8 cellular contexts compared by ENCODE assay signal in genomic region chrX:71095033-71095432, GRCh38. TPM values are rescaled to one million over a fixed set of nuclear protein-coding genes. Genes with fewer than 3 reads are reported as not detected.
DNase-seq lines count a peak whose midpoint lies in the region; ATAC-seq, FAIRE-seq and TF ChIP-seq lines count a peak whose summit lies in the region.

No MANE protein-coding gene starts in this region.

- DNase-seq in Peyer's patch (no peak), fibroblast of lung (ENCODE audit: low read depth in 2 of 2) (no peak), skeletal muscle cell (ENCODE audit: low read depth) (no peak), frontal cortex (ENCODE audit: low spot score in 2 of 2) (no peak), NCI-H510A (lab: John Stamatoyannopoulos, UW) (no peak)
- no peak for DNase-seq in activated CD4-positive, alpha-beta T cell treated with anti-CD3 and anti-CD28 coated beads for 48 hours

- peak overlapping the region; percentile 75 for H2AFZ ChIP-seq in fibroblast of lung (ENCODE audit: low read length)

- no peaks in the 10 kb centered on the region for H3K4me1 ChIP-seq in Peyer's patch
- H3K4me1 ChIP-seq in fibroblast of lung (ENCODE audit: control insufficient read depth, extremely low read depth, insufficient read depth, low read length), result no peaks in the 10 kb centered on the region

- TF ChIP-seq CTCF in Peyer's patch (IDR thresholded peaks at IDR 0.05) (no peak), fibroblast of lung (conservative IDR thresholded peaks at IDR 0.05 in 1 of 2, IDR thresholded peaks at IDR 0.05 in 1 of 2; ENCODE audit: low read depth in 1 of 2, low read length in 2 of 2) (no peak)

- FAIRE-seq in frontal cortex (lab: Jason Lieb, UNC), result no peak

- H4K20me1 ChIP-seq in fibroblast of lung (ENCODE audit: control insufficient read depth, extremely low read depth, insufficient read depth, low read length), result no peaks in the 10 kb centered on the region

- H3K4me3 ChIP-seq in Peyer's patch, result peak overlapping the region; percentile 51 to 68 (median 58)
- peak overlapping the region; percentile 44 to 81 (median 60) for H3K4me3 ChIP-seq in fibroblast of lung (replicated peaks in 1 of 4; ENCODE audit: control extremely low read depth in 1 of 4, insufficient read depth in 1 of 4, low read depth in 3 of 4, low read length in 4 of 4)
- peak overlapping the region; percentile 62 for H3K4me3 ChIP-seq in skeletal muscle cell (ENCODE audit: low read depth, low read length)

- peak overlapping the region in 1 of 4 donors; percentile 72 for H3K27ac ChIP-seq in Peyer's patch
- no peak overlapping the region for H3K27ac ChIP-seq in fibroblast of lung (ENCODE audit: insufficient read depth, low read length)

- no peaks in the 10 kb centered on the region for H3K9me3 ChIP-seq in Peyer's patch
- H3K9me3 ChIP-seq in fibroblast of lung (ENCODE audit: control insufficient read depth, insufficient read depth, low read depth, low read length), result no peaks in the 10 kb centered on the region

- H3K79me2 ChIP-seq in fibroblast of lung (ENCODE audit: control insufficient read depth, insufficient read depth, low read length), result no peaks in the 10 kb centered on the region

- ATAC-seq in GM19455 (IDR thresholded peaks at IDR 0.05; ENCODE audit: unreplicated experiment), result peak; percentile 12
- no peak for ATAC-seq in HG03280 (IDR thresholded peaks at IDR 0.05; ENCODE audit: unreplicated experiment)

- H3K27me3 ChIP-seq in Peyer's patch (no peaks in the 10 kb centered on the region), fibroblast of lung (ENCODE audit: control insufficient read depth, insufficient read depth, low read length) (no peaks in the 10 kb centered on the region)

- H3K9ac ChIP-seq in fibroblast of lung (ENCODE audit: insufficient read depth, low read length), result no peak overlapping the region

- no peak for TF ChIP-seq POLR2A in Peyer's patch (IDR thresholded peaks at IDR 0.05)

- H3K4me2 ChIP-seq in fibroblast of lung (ENCODE audit: extremely low read depth, insufficient read depth, low read length), result peak overlapping the region; percentile 62

- H3K36me3 ChIP-seq in Peyer's patch (no peaks in the 10 kb centered on the region), fibroblast of lung (ENCODE audit: control insufficient read depth, insufficient read depth, low read length) (no peaks in the 10 kb centered on the region)

RNA-seq across cellular contexts. Expression of gene FOXO4, which starts 0.6 kb away (rescaled TPM):
- total RNA-seq in Peyer's patch (10 to 100 TPM; 14.0 to 39.8 (median 28.4) TPM), fibroblast of lung (6.9 and 7.4 TPM in 2 replicates), frontal cortex (3.7 TPM)
- 1.5 and 2.3 TPM in 2 replicates for polyA plus RNA-seq in fibroblast of lung
- polyA plus RNA-seq in fibroblast of lung (2012), result 3.2 and 6.8 TPM in 2 replicates
- 5.3 and 11.1 TPM in 2 replicates for polyA minus RNA-seq in fibroblast of lung (ENCODE audit: low replicate concordance)

RNA-seq across cellular contexts. Expression of gene CXorf65, which starts 11.5 kb away (rescaled TPM):
- total RNA-seq in Peyer's patch (not detected), fibroblast of lung (not detected in 2 replicates), frontal cortex (not detected)
- not detected in 2 replicates for polyA plus RNA-seq in fibroblast of lung
- polyA plus RNA-seq in fibroblast of lung (2012), result not detected in 2 replicates
- not detected in 2 replicates for polyA minus RNA-seq in fibroblast of lung (ENCODE audit: low replicate concordance)

RNA-seq across cellular contexts. Expression of gene IL2RG, which starts 16.3 kb away (rescaled TPM):
- total RNA-seq in Peyer's patch, result 100 to 1,000 TPM in 1 of 4 donors, 10 to 100 TPM in 3; 18.2 to 222 (median 62.2) TPM
- total RNA-seq in fibroblast of lung, result not detected in 2 replicates
- polyA plus RNA-seq in fibroblast of lung, result not detected in 2 replicates
- polyA plus RNA-seq in fibroblast of lung (2012), result not detected in 2 replicates
- not detected in 2 replicates for polyA minus RNA-seq in fibroblast of lung (ENCODE audit: low replicate concordance)
- total RNA-seq in frontal cortex, result not detected

RNA-seq across cellular contexts. Expression of gene MED12, which starts 23.4 kb away (rescaled TPM):
- 10 to 100 TPM; 38.5 to 87.0 (median 67.5) TPM for total RNA-seq in Peyer's patch
- total RNA-seq in fibroblast of lung, result 17.5 and 33.2 TPM in 2 replicates
- 6.4 and 7.2 TPM in 2 replicates for polyA plus RNA-seq in fibroblast of lung
- 13.0 and 14.5 TPM in 2 replicates for polyA plus RNA-seq in fibroblast of lung (2012)
- polyA minus RNA-seq in fibroblast of lung (ENCODE audit: low replicate concordance), result 334 and 362 TPM in 2 replicates
- 11.4 TPM for total RNA-seq in frontal cortex

RNA-seq across cellular contexts. Expression of gene SNX12, which starts 26.9 kb away (rescaled TPM):
- total RNA-seq in Peyer's patch (100 to 1,000 TPM in 1 of 4 donors, 10 to 100 TPM in 3; 62.7 to 108 (median 67.5) TPM), fibroblast of lung (50.3 and 80.8 TPM in 2 replicates), frontal cortex (62.8 TPM)
- polyA plus RNA-seq in fibroblast of lung, result 84.6 and 84.7 TPM in 2 replicates
- polyA plus RNA-seq in fibroblast of lung (2012), result 81.2 and 86.9 TPM in 2 replicates
- polyA minus RNA-seq in fibroblast of lung (ENCODE audit: low replicate concordance), result 129 and 135 TPM in 2 replicates

Comparison
In these comparisons a context has a peak if more than half of its experiments do, and no peak if none do; other contexts are left out.
1. RNA of gene IL2RG, which starts 16.3 kb away (total RNA-seq): 18.2 to 222 TPM in Peyer's patch; not detected in fibroblast of lung and not detected in frontal cortex (single experiment); every median in the first group is over 10 times any median in the second.
2. Peak in every context shown above with its lines, with median percentiles within 50 percentile points of each other: H3K4me3 ChIP-seq.